ENCODE assay signal across 2 cellular contexts in genomic region chr9:2725929-2726328, GRCh38.
TF ChIP-seq lines count a peak whose summit lies in the region.

No MANE protein-coding gene starts in this region.

TF ChIP-seq in liver, 16 proteins besides CTCF, POLR2A, EP300 and RAD21:
- TF ChIP-seq FOXA1 (IDR thresholded peaks at IDR 0.05) (no peak), RXRA (IDR thresholded peaks at IDR 0.05) (peak; percentile 13 to 24), HNF4G (IDR thresholded peaks at IDR 0.05) (no peak), NR2F2 (IDR thresholded peaks at IDR 0.05) (peak; percentile 63), FOXA2 (IDR thresholded peaks at IDR 0.05) (no peak), GABPA (IDR thresholded peaks at IDR 0.05 in 1 of 2, conservative IDR thresholded peaks at IDR 0.05 in 1 of 2) (no peak), JUND (IDR thresholded peaks at IDR 0.05) (no peak)
TF ChIP-seq in liver: peak in this region for 2.

TF ChIP-seq in HepG2, 621 proteins besides CTCF, POLR2A, EP300 and RAD21:
- TF ChIP-seq ZIK1 (CRISPR knock-in tag; IDR thresholded peaks at IDR 0.05; ENCODE audit: borderline replicate concordance, low read depth) (no peak), HMGXB4 (CRISPR knock-in tag; IDR thresholded peaks at IDR 0.05; ENCODE audit: borderline replicate concordance in 1 of 2, low read depth in 1 of 2) (no peak), TAF1 (CRISPR knock-in tag; IDR thresholded peaks at IDR 0.05) (no peak), ZNF350 (CRISPR knock-in tag; IDR thresholded peaks at IDR 0.05; ENCODE audit: borderline replicate concordance, low read depth) (no peak), MBD4 (IDR thresholded peaks at IDR 0.05; ENCODE audit: borderline replicate concordance, low read length) (no peak), CEBPB (IDR thresholded peaks at IDR 0.05; ENCODE audit: borderline replicate concordance, low read depth, low read length) (no peak), RELA (CRISPR knock-in tag; IDR thresholded peaks at IDR 0.05) (no peak), ZKSCAN5 (CRISPR knock-in tag; IDR thresholded peaks at IDR 0.05) (no peak), ZNF234 (CRISPR knock-in tag; conservative IDR thresholded peaks at IDR 0.05) (no peak), CAMTA2 (CRISPR knock-in tag; IDR thresholded peaks at IDR 0.05; ENCODE audit: borderline replicate concordance) (no peak), NFAT5 (CRISPR knock-in tag; IDR thresholded peaks at IDR 0.05) (no peak), ZNF362 (CRISPR knock-in tag; IDR thresholded peaks at IDR 0.05; ENCODE audit: borderline replicate concordance) (no peak), ZUFSP (CRISPR knock-in tag; IDR thresholded peaks at IDR 0.05; ENCODE audit: borderline replicate concordance) (no peak), ZNF333 (CRISPR knock-in tag; IDR thresholded peaks at IDR 0.05; ENCODE audit: borderline replicate concordance) (no peak), ZNF574 (CRISPR knock-in tag; IDR thresholded peaks at IDR 0.05) (no peak)
- TF ChIP-seq, protein P1, sequence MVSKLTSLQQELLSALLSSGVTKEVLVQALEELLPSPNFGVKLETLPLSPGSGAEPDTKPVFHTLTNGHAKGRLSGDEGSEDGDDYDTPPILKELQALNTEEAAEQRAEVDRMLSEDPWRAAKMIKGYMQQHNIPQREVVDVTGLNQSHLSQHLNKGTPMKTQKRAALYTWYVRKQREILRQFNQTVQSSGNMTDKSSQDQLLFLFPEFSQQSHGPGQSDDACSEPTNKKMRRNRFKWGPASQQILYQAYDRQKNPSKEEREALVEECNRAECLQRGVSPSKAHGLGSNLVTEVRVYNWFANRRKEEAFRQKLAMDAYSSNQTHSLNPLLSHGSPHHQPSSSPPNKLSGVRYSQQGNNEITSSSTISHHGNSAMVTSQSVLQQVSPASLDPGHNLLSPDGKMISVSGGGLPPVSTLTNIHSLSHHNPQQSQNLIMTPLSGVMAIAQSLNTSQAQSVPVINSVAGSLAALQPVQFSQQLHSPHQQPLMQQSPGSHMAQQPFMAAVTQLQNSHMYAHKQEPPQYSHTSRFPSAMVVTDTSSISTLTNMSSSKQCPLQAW (CRISPR knock-in tag; IDR thresholded peaks at IDR 0.05), result no peak
- TF ChIP-seq, protein P2, sequence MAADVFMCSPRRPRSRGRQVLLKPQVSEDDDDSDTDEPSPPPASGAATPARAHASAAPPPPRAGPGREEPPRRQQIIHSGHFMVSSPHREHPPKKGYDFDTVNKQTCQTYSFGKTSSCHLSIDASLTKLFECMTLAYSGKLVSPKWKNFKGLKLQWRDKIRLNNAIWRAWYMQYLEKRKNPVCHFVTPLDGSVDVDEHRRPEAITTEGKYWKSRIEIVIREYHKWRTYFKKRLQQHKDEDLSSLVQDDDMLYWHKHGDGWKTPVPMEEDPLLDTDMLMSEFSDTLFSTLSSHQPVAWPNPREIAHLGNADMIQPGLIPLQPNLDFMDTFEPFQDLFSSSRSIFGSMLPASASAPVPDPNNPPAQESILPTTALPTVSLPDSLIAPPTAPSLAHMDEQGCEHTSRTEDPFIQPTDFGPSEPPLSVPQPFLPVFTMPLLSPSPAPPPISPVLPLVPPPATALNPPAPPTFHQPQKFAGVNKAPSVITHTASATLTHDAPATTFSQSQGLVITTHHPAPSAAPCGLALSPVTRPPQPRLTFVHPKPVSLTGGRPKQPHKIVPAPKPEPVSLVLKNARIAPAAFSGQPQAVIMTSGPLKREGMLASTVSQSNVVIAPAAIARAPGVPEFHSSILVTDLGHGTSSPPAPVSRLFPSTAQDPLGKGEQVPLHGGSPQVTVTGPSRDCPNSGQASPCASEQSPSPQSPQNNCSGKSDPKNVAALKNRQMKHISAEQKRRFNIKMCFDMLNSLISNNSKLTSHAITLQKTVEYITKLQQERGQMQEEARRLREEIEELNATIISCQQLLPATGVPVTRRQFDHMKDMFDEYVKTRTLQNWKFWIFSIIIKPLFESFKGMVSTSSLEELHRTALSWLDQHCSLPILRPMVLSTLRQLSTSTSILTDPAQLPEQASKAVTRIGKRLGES (CRISPR knock-in tag; IDR thresholded peaks at IDR 0.05; ENCODE audit: borderline replicate concordance), result no peak
